ENCODE assay signal across 12 cellular contexts in the genomic region with DNA sequence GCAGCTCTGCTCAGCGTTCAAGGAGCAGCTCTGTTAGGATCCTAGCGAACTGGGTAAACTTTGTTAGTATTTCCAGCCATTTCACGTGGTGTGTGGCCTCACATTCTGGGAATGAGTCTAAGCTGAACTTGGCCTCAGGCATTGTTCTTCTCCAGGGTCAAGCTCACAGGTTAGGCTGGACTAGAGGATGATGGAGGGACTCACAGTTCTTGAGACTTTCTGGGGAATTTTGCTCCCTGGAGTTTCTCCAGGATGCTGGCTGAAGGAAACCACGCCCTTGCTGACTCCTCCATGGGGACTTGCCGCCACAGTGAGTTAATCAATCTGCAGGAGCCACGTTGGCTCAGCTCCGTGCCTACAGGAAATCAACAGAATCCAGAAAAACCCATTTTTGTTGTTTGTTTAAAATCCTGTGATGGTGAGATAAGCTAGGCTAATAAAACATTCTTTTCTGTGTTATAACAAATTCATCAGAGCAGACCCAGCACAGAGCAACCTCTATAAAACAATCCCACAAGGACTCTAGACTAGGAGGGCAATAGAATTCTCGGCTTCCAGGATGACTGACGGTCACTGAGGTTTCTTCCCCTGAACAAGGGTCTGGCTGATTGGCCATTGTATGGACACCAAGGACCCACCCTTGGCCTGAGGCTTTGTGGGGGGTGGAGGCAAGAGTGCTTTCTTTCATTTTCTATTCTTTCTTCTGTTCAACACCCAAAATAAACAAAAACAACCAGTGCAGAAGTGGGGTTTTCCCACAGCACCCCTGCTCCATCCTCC. TPM values are rescaled to one million over a fixed set of nuclear protein-coding genes. Genes with fewer than 3 reads are reported as not detected.
DNase-seq lines count a peak whose midpoint lies in the region; ATAC-seq, FAIRE-seq and TF ChIP-seq lines count a peak whose summit lies in the region.
"Had no signal": no experiment of that assay in that cellular context is flagged by ENCODE, and none has a peak within 500 bp of the region (broad histone marks: within the 10 kb centered on the region; RNA-seq: fewer than 3 reads in every experiment).

No MANE protein-coding gene starts in this region.

- H3K36me3 ChIP-seq in GM12878 (ENCODE audit: control insufficient read depth in 2 of 2, insufficient read depth in 2 of 2, low read length in 1 of 2) (no peaks in the 10 kb centered on the region), heart left ventricle (no peaks in the 10 kb centered on the region), skeletal muscle tissue (ENCODE audit: control insufficient read depth in 3 of 3, insufficient read depth in 3 of 3, low read length in 3 of 3) (no peaks in the 10 kb centered on the region)

- H3K79me2 ChIP-seq in GM12878 (ENCODE audit: control insufficient read depth, insufficient read depth, low read length), result no peaks in the 10 kb centered on the region

- POLR2A ChIA-PET in GM12878 (lab: Charles Lee), result interaction anchor here (1.0 to 1.1 kb wide), 2 partner anchors 48 to 50 kb away, joined by 3 read pairs; no protein-coding TSS in a partner anchor

- CTCF ChIA-PET in GM12878 (lab: Yijun Ruan, JAX), result interaction anchor here (1.6 kb wide), 1 partner anchor 194 kb away, joined by 6 read pairs; no protein-coding TSS in a partner anchor

- H2AFZ ChIP-seq in GM12878 (ENCODE audit: control insufficient read depth, low read depth, low read length), result no peak overlapping the region; the same call in 1 of the 2 replicates

- RAD21 ChIA-PET in GM12878 (lab: Charles Lee; ENCODE audit: unreplicated experiment), result no interaction called here

- H3K4me2 ChIP-seq in GM12878 (ENCODE audit: control insufficient read depth, insufficient read depth), result peak overlapping the region; percentile 30

- ATAC-seq in GM12878 (no peak), heart left ventricle (peak; percentile 47 to 86 (median 78)), GM19324 (IDR thresholded peaks at IDR 0.05; ENCODE audit: low FRiP score, unreplicated experiment) (no peak), HG03439 (IDR thresholded peaks at IDR 0.05; ENCODE audit: unreplicated experiment) (no peak)
- ATAC-seq: activated T-helper 17 cell treated with anti-CD3 and anti-CD28 coated beads, Interleukin-2, amount 50 U/mL, for 72 hours had no signal

- TF ChIP-seq POLR2A in H54 (IDR thresholded peaks at IDR 0.05; ENCODE audit: low read depth, low read length) (no peak), GM12878 (IDR thresholded peaks at IDR 0.05; ENCODE audit: low read depth, low read length) (no peak), heart left ventricle (IDR thresholded peaks at IDR 0.05) (no peak)

- SMC1A ChIA-PET in GM12878 (lab: Charles Lee; ENCODE audit: uncharacterized antibody, unreplicated experiment), result interaction anchor here (0.6 to 1.4 kb wide), 2 partner anchors 194 to 508 kb away, joined by 3 to 4 read pairs; no protein-coding TSS in a partner anchor

- WGBS in GM12878 (ENCODE audit: insufficient coverage, insufficient replicate concordance, low lambda C conversion rate, missing lambda C conversion rate), result 44% methylated on average over 9 of the region's 9 CpGs
- WGBS in heart left ventricle, 4 donors, result 34 to 57% (median 44%) methylated on average over 9 of the region's 9 CpGs

- TF ChIP-seq EP300 in GM12878 (IDR thresholded peaks at IDR 0.05; ENCODE audit: borderline replicate concordance in 1 of 2, control insufficient read depth in 1 of 2, low read depth in 2 of 2, low read length in 2 of 2), result no peak

- DNase-seq in H54 (ENCODE audit: insufficient read length, low spot score) (peak; percentile 2), GM12878 (ENCODE audit: low read depth, low spot score) (no peak), heart left ventricle (peak in 4 of 5 donors; percentile 68 to 77 (median 73)), SIG-M5 treated with dmso at 0.1 percent for 504 hours (lab: John Stamatoyannopoulos, UW; ENCODE audit: unreplicated experiment) (no peak), COLO829 (ENCODE audit: low spot score) (no peak)
- DNase-seq: DMS 273 treated with DMSO at 0.1 percent for 48 hours; NCI-H69; stimulated activated CD4-positive, alpha-beta T cell treated with anti-CD3 and anti-CD28 coated beads, Interleukin-4, amount 100 ng/mL, for 4 hours had no signal

- no peak for TF ChIP-seq CTCF in GM12878 (IDR thresholded peaks at IDR 0.05 in 2 of 3, conservative IDR thresholded peaks at IDR 0.05 in 1 of 3; ENCODE audit: control insufficient read depth in 2 of 3, extremely low read depth in 1 of 3, insufficient read depth in 1 of 3, low read depth in 3 of 3, low read length in 3 of 3)
- TF ChIP-seq CTCF in heart left ventricle (IDR thresholded peaks at IDR 0.05), result no peak

- H3K27ac ChIP-seq in GM12878 (ENCODE audit: control insufficient read depth, insufficient read depth) (no peak overlapping the region), heart left ventricle (peak overlapping the region; percentile 70 to 92 (median 82)), skeletal muscle tissue (ENCODE audit: low read depth, low read length) (peak overlapping the region; percentile 77)

- H3K4me1 ChIP-seq in GM12878 (ENCODE audit: control insufficient read depth, insufficient read depth, low read length), result 0 out of 2 replicates have a peak, but pooled peaks cover 5% of the 10 kb centered on the region
- H3K4me1 ChIP-seq in heart left ventricle, result peaks cover 6 to 45% (median 27%) of the 10 kb centered on the region in 12 donors
- H3K4me1 ChIP-seq in skeletal muscle tissue (ENCODE audit: control insufficient read depth in 3 of 3, insufficient read depth in 3 of 3, low read length in 3 of 3), result peaks cover 8 to 13% (median 10%) of the 10 kb centered on the region in 3 donors

- H4K20me1 ChIP-seq in GM12878 (ENCODE audit: control insufficient read depth, insufficient read depth), result no peaks in the 10 kb centered on the region

- peaks cover 5% of the 10 kb centered on the region; the same call in 1 of the 3 replicates for H3K9me3 ChIP-seq in GM12878 (replicated peaks; ENCODE audit: control insufficient read depth, insufficient read depth, low read length)
- peaks cover 0 to 21% (median 12%) of the 10 kb centered on the region in 12 donors for H3K9me3 ChIP-seq in heart left ventricle
- H3K9me3 ChIP-seq in skeletal muscle tissue (ENCODE audit: control insufficient read depth in 3 of 3, low read length in 3 of 3), result no peaks in the 10 kb centered on the region

- intact Hi-C loops in GM12878 (cut with micrococcal nuclease; ENCODE audit: unreplicated experiment) (no loop called here), heart left ventricle (cut with DNase I) (loop anchor here in 4 of 10 donors (5.0 kb wide), 1 partner anchor 50 kb away; the partner anchor contains the start of gene CNDP2 (in 4 of the 4))

- in situ Hi-C loops in GM12878 (cut with MboI), result no loop called here

- no peak for TF ChIP-seq RAD21 in GM12878 (IDR thresholded peaks at IDR 0.05; ENCODE audit: insufficient read depth, low read depth, low read length)

- H3K4me3 ChIP-seq in GM12878 (no peak overlapping the region), heart left ventricle (no peak overlapping the region), skeletal muscle tissue (ENCODE audit: low read length in 3 of 3) (no peak overlapping the region)

- no TSS peak for BruUV-seq in GM12878 (replicated peaks; lab: Mats Ljungman, UMichigan)

- H3K9ac ChIP-seq in GM12878 (ENCODE audit: control insufficient read depth, insufficient read depth, low read length), result no peak overlapping the region
- H3K9ac ChIP-seq in skeletal muscle tissue (ENCODE audit: low read depth in 1 of 3, low read length in 3 of 3), result no peak overlapping the region

- H3K27me3 ChIP-seq in GM12878 (replicated peaks in 1 of 2; ENCODE audit: control insufficient read depth in 2 of 2, insufficient read depth in 2 of 2, low read length in 1 of 2) (no peaks in the 10 kb centered on the region), heart left ventricle (no peaks in the 10 kb centered on the region), skeletal muscle tissue (ENCODE audit: control insufficient read depth in 3 of 3, insufficient read depth in 3 of 3, low read length in 3 of 3) (peaks cover 1 to 8% (median 7%) of the 10 kb centered on the region in 3 donors)

- no peak for FAIRE-seq in H54 (lab: Jason Lieb, UNC)
- FAIRE-seq in GM12878 (lab: Jason Lieb, UNC), result no peak

RNA-seq across cellular contexts. Expression of gene CNDP1, which starts 12.6 kb away (rescaled TPM):
- total RNA-seq in GM12878 (2013; cell fraction: nucleolus; rRNA removed), result 0.39 TPM in 1 of 2 replicates, not detected in the other
- total RNA-seq in GM12878 (2014; rRNA removed) (not detected in 2 replicates), GM12878 (2014; rRNA removed; fragmentation: Illumina TruSeq; extraction: Trizol) (not detected in 2 replicates), GM12878 (2021) (not detected in 2 replicates), heart left ventricle (not detected), skeletal muscle tissue (not detected)
- not detected for polyA plus RNA-seq in GM12878 (2011; ENCODE audit: low read depth)
- polyA plus RNA-seq in GM12878 (2011; rRNA removed) (not detected in 2 replicates), GM12878 (2014; fragmentation: Illumina TruSeq; extraction: Trizol) (0.04 TPM in 1 of 2 replicates, not detected in the other), GM12878 (2014; fragmentation: Nextera tagmentation; extraction: Ambion mirVana) (not detected), GM12878 (2014; rRNA removed) (not detected in 2 replicates), GM12878 (2016; fragmentation: Nextera tagmentation; extraction: Ambion mirVana) (under 1 TPM in 1 of 2 experiments, not detected in 1; 0.05 TPM), heart left ventricle (under 1 TPM in 1 of 2 donors, not detected in 1; 0.03 TPM)
- 0.09 TPM in 1 of 2 replicates, not detected in the other for polyA plus RNA-seq in GM12878 (2011; cell fraction: cytosol; rRNA removed)
- polyA plus RNA-seq in GM12878 (2011; cell fraction: nucleus; rRNA removed), result 0.28 and 0.42 TPM in 2 replicates
- polyA plus RNA-seq in GM12878 (2012), result 0.03 and 0.11 TPM in 2 replicates
- not detected in 2 replicates for polyA minus RNA-seq in GM12878 (2011; rRNA and poly(A)+ RNA removed)
- polyA minus RNA-seq in GM12878 (2011; cell fraction: cytosol; rRNA and poly(A)+ RNA removed), result not detected in 2 replicates
- not detected in 2 replicates for polyA minus RNA-seq in GM12878 (2011; cell fraction: nucleus; rRNA and poly(A)+ RNA removed)

RNA-seq across cellular contexts. Expression of gene ZNF407, which starts 50.7 kb away (rescaled TPM):
- total RNA-seq in GM12878 (2013; cell fraction: nucleolus; rRNA removed), result 81.4 and 81.8 TPM in 2 replicates
- total RNA-seq in GM12878 (2014; rRNA removed) (10.1 and 11.2 TPM in 2 replicates), GM12878 (2014; rRNA removed; fragmentation: Illumina TruSeq; extraction: Trizol) (11.0 TPM in 2 replicates), GM12878 (2021) (10.3 and 11.6 TPM in 2 replicates), heart left ventricle (10 to 100 TPM in 7 of 9 donors, 1 to 10 TPM in 2; 8.1 to 14.7 (median 12.3) TPM), skeletal muscle tissue (15.1 TPM)
- polyA plus RNA-seq in GM12878 (2011; ENCODE audit: low read depth), result 2.1 TPM
- polyA plus RNA-seq in GM12878 (2011; rRNA removed) (3.9 and 4.5 TPM in 2 replicates), GM12878 (2014; fragmentation: Illumina TruSeq; extraction: Trizol) (4.8 and 5.7 TPM in 2 replicates), GM12878 (2014; fragmentation: Nextera tagmentation; extraction: Ambion mirVana) (under 1 TPM; 0.69 to 0.88 TPM), GM12878 (2014; rRNA removed) (4.1 and 4.7 TPM in 2 replicates), GM12878 (2016; fragmentation: Nextera tagmentation; extraction: Ambion mirVana) (1 to 10 TPM; 5.8 to 6.3 TPM), heart left ventricle (1 to 10 TPM; 3.8 to 3.9 TPM)
- 3.0 and 4.1 TPM in 2 replicates for polyA plus RNA-seq in GM12878 (2011; cell fraction: cytosol; rRNA removed)
- polyA plus RNA-seq in GM12878 (2011; cell fraction: nucleus; rRNA removed), result 7.4 and 10.7 TPM in 2 replicates
- 2.9 and 3.1 TPM in 2 replicates for polyA plus RNA-seq in GM12878 (2012)
- polyA minus RNA-seq in GM12878 (2011; rRNA and poly(A)+ RNA removed), result 32.5 and 34.8 TPM in 2 replicates
- 4.3 and 7.4 TPM in 2 replicates for polyA minus RNA-seq in GM12878 (2011; cell fraction: cytosol; rRNA and poly(A)+ RNA removed)
- polyA minus RNA-seq in GM12878 (2011; cell fraction: nucleus; rRNA and poly(A)+ RNA removed), result 63.2 and 96.7 TPM in 2 replicates

RNA-seq across cellular contexts. Expression of gene CNDP2, which starts 50.8 kb away (rescaled TPM):
- 144 and 166 TPM in 2 replicates for total RNA-seq in GM12878 (2013; cell fraction: nucleolus; rRNA removed)
- total RNA-seq in GM12878 (2014; rRNA removed), result 104 and 109 TPM in 2 replicates
- 70.8 and 75.5 TPM in 2 replicates for total RNA-seq in GM12878 (2014; rRNA removed; fragmentation: Illumina TruSeq; extraction: Trizol)
- total RNA-seq in GM12878 (2021), result 174 and 181 TPM in 2 replicates
- polyA plus RNA-seq in GM12878 (2011; ENCODE audit: low read depth), result 125 TPM
- polyA plus RNA-seq in GM12878 (2011; rRNA removed), result 177 and 181 TPM in 2 replicates
- 185 and 186 TPM in 2 replicates for polyA plus RNA-seq in GM12878 (2011; cell fraction: cytosol; rRNA removed)
- polyA plus RNA-seq in GM12878 (2011; cell fraction: nucleus; rRNA removed), result 124 and 184 TPM in 2 replicates
- polyA plus RNA-seq in GM12878 (2012), result 134 and 144 TPM in 2 replicates
- 196 and 205 TPM in 2 replicates for polyA plus RNA-seq in GM12878 (2014; fragmentation: Illumina TruSeq; extraction: Trizol)
- 100 to 1,000 TPM in 1 of 2 experiments, 10 to 100 TPM in 1; 63.5 to 101 TPM for polyA plus RNA-seq in GM12878 (2014; fragmentation: Nextera tagmentation; extraction: Ambion mirVana)
- 128 and 136 TPM in 2 replicates for polyA plus RNA-seq in GM12878 (2014; rRNA removed)
- 100 to 1,000 TPM; 196 to 213 TPM for polyA plus RNA-seq in GM12878 (2016; fragmentation: Nextera tagmentation; extraction: Ambion mirVana)
- polyA minus RNA-seq in GM12878 (2011; rRNA and poly(A)+ RNA removed), result 167 and 190 TPM in 2 replicates
- polyA minus RNA-seq in GM12878 (2011; cell fraction: cytosol; rRNA and poly(A)+ RNA removed), result 64.7 and 79.8 TPM in 2 replicates
- polyA minus RNA-seq in GM12878 (2011; cell fraction: nucleus; rRNA and poly(A)+ RNA removed), result 66.1 and 137 TPM in 2 replicates
- total RNA-seq in heart left ventricle, result 100 to 1,000 TPM in 1 of 9 donors, 10 to 100 TPM in 8; 38.3 to 162 (median 76.3) TPM
- 10 to 100 TPM; 50.1 to 90.4 TPM for polyA plus RNA-seq in heart left ventricle
- 25.6 TPM for total RNA-seq in skeletal muscle tissue

Comparison
In these comparisons a context has a peak if more than half of its experiments do, and no peak if none do; other contexts are left out.
1. DNase-seq: peak in H54 (single experiment) and heart left ventricle (4 of 5); none in GM12878 (single experiment), SIG-M5 treated with dmso at 0.1 percent for 504 hours (single experiment) and COLO829 (single experiment).
2. ATAC-seq: peak in heart left ventricle (4 of 4); none in GM12878 (single experiment), GM19324 (single experiment) and HG03439 (single experiment).